7 cellular contexts compared by ENCODE assay signal in genomic region chr1:212665241-212666115, GRCh38. TPM values are rescaled to one million over a fixed set of nuclear protein-coding genes. Genes with fewer than 3 reads are reported as not detected.
A peak's percentile ranks its signal among the peaks of the same experiment; 100 is the strongest.
DNase-seq lines count a peak whose midpoint lies in the region; ATAC-seq, FAIRE-seq and TF ChIP-seq lines count a peak whose summit lies in the region.

No MANE protein-coding gene starts in this region.

- peak overlapping the region; percentile 82 for H2AFZ ChIP-seq in keratinocyte (ENCODE audit: control insufficient read depth, low read length)

- H4K20me1 ChIP-seq in keratinocyte (ENCODE audit: control insufficient read depth, extremely low read depth, insufficient read depth, low read length): no peaks in the 10 kb centered on the region

- dilution Hi-C loops in keratinocyte (cut with MboI; ENCODE audit: extremely low pct_ligation_motif_present, low sequenced_read_pairs): no loop called here

- no peaks in the 10 kb centered on the region for H3K36me3 ChIP-seq in bronchial epithelial cell (ENCODE audit: control insufficient read depth, insufficient read depth, low read length)
- H3K36me3 ChIP-seq in keratinocyte (ENCODE audit: control insufficient read depth in 2 of 2, extremely low read depth in 1 of 2, insufficient read depth in 2 of 2, low read length in 2 of 2): no peaks in the 10 kb centered on the region

- H3K9ac ChIP-seq in keratinocyte (ENCODE audit: control insufficient read depth, extremely low read depth, insufficient read depth, low read length): peak overlapping the region; percentile 52

- H3K9me3 ChIP-seq in keratinocyte (ENCODE audit: control insufficient read depth, low read depth, low read length): no peaks in the 10 kb centered on the region

- H3K79me2 ChIP-seq in keratinocyte (ENCODE audit: control insufficient read depth, insufficient read depth, low read length): no peaks in the 10 kb centered on the region

- H3K27me3 ChIP-seq in bronchial epithelial cell (ENCODE audit: control insufficient read depth, insufficient read depth, low read length) (no peaks in the 10 kb centered on the region), keratinocyte (ENCODE audit: control insufficient read depth, extremely low read depth, insufficient read depth, low read length) (no peaks in the 10 kb centered on the region)

- no peak overlapping the region for H3K27ac ChIP-seq in keratinocyte (ENCODE audit: control insufficient read depth, insufficient read depth, low read length)

- ATAC-seq in GM18502 (IDR thresholded peaks at IDR 0.05; ENCODE audit: poor library complexity, unreplicated experiment) (peak; percentile 92), HG02938 (IDR thresholded peaks at IDR 0.05; ENCODE audit: unreplicated experiment) (peak; percentile 83)

- TF ChIP-seq CTCF in WI38 (IDR thresholded peaks at IDR 0.05; ENCODE audit: low read depth, low read length) (peak; percentile 86), bronchial epithelial cell (IDR thresholded peaks at IDR 0.05; ENCODE audit: insufficient read depth, low read length, severe bottlenecking) (peak; percentile 99), keratinocyte (optimal IDR thresholded peaks at IDR 0.05 in 1 of 3, IDR thresholded peaks at IDR 0.05 in 1 of 3, conservative IDR thresholded peaks at IDR 0.05 in 1 of 3; ENCODE audit: extremely low read depth in 1 of 3, insufficient read depth in 2 of 3, low read length in 3 of 3) (peak; percentile 68 to 99 (median 96))

- H3K9me1 ChIP-seq in keratinocyte (ENCODE audit: control insufficient read depth, extremely low read depth, insufficient read depth, low read length): no peaks in the 10 kb centered on the region

- peak overlapping the region; percentile 58 for H3K4me2 ChIP-seq in keratinocyte (ENCODE audit: control insufficient read depth, extremely low read depth, insufficient read depth, low read depth, low read length)

- DNase-seq in NCI-H2107 treated with DMSO at 0.1 percent for 48 hours (lab: John Stamatoyannopoulos, UW; ENCODE audit: unreplicated experiment) (peak; percentile 74), bronchial epithelial cell (ENCODE audit: low read depth) (peak; percentile 55), keratinocyte (ENCODE audit: low read depth, low spot score) (peak; percentile 7)
- peak; percentile 83 for DNase-seq in stimulated activated CD4-positive, alpha-beta T cell treated with anti-CD3 and anti-CD28 coated beads, Interleukin-12 subunit alpha, Interleukin-12 subunit beta, amount 100 ng/mL, for 4 hours

- FAIRE-seq in bronchial epithelial cell (lab: Jason Lieb, UNC): no peak
- FAIRE-seq in keratinocyte (lab: Jason Lieb, UNC): no peak

- no peaks in the 10 kb centered on the region for H3K4me1 ChIP-seq in keratinocyte (ENCODE audit: control insufficient read depth, extremely low read depth, insufficient read depth, low read length)

- H3K4me3 ChIP-seq in WI38 (ENCODE audit: low read depth, low read length) (peak overlapping the region; percentile 71), bronchial epithelial cell (ENCODE audit: low read depth, low read length) (peak overlapping the region; percentile 51), keratinocyte (ENCODE audit: control insufficient read depth in 2 of 3, extremely low read depth in 1 of 3, insufficient read depth in 2 of 3, low read depth in 1 of 3, low read length in 3 of 3) (peak overlapping the region; percentile 42 to 45 (median 45))

RNA-seq across cellular contexts. Expression of gene BATF3, which starts 34.2 kb away (rescaled TPM):
- total RNA-seq in bronchial epithelial cell: 0.26 TPM in 1 of 2 replicates, not detected in the other
- polyA plus RNA-seq in keratinocyte: not detected in 3 replicates
- polyA plus RNA-seq in keratinocyte (2011; ENCODE audit: low read depth): not detected
- 0.10 TPM in 1 of 2 replicates, not detected in the other for polyA plus RNA-seq in keratinocyte (2011; cell fraction: cytosol; rRNA removed)
- polyA plus RNA-seq in keratinocyte (2011; cell fraction: nucleus; rRNA removed): not detected in 2 replicates
- 0.23 TPM in 1 of 2 replicates, not detected in the other for polyA plus RNA-seq in keratinocyte (2012; ENCODE audit: low replicate concordance)
- polyA minus RNA-seq in keratinocyte: 0.73 TPM in 1 of 3 replicates, not detected in the others
- not detected for polyA minus RNA-seq in keratinocyte (2011; cell fraction: cytosol; rRNA and poly(A)+ RNA removed)
- polyA minus RNA-seq in keratinocyte (2011; cell fraction: nucleus; rRNA and poly(A)+ RNA removed): not detected in 2 replicates

RNA-seq across cellular contexts. Expression of gene ATF3, which starts 56.9 kb away (rescaled TPM):
- total RNA-seq in bronchial epithelial cell: 19.2 and 31.7 TPM in 2 replicates
- 1.6 to 65.7 TPM (median 45.1 TPM) in 3 replicates for polyA plus RNA-seq in keratinocyte
- polyA plus RNA-seq in keratinocyte (2011; ENCODE audit: low read depth): 308 TPM
- polyA plus RNA-seq in keratinocyte (2011; cell fraction: cytosol; rRNA removed): 24.5 and 29.1 TPM in 2 replicates
- polyA plus RNA-seq in keratinocyte (2011; cell fraction: nucleus; rRNA removed): 320 and 404 TPM in 2 replicates
- polyA plus RNA-seq in keratinocyte (2012; ENCODE audit: low replicate concordance): 1.8 and 213 TPM in 2 replicates
- polyA minus RNA-seq in keratinocyte: 66.5 to 94.4 TPM in 2 of 3 replicates, not detected in the other
- polyA minus RNA-seq in keratinocyte (2011; cell fraction: cytosol; rRNA and poly(A)+ RNA removed): 14.2 TPM
- polyA minus RNA-seq in keratinocyte (2011; cell fraction: nucleus; rRNA and poly(A)+ RNA removed): 168 and 267 TPM in 2 replicates

Comparison
In these comparisons a context has a peak if more than half of its experiments do, and no peak if none do; other contexts are left out.
1. DNase-seq: peak in every context shown above with its lines; median percentile 83 in stimulated activated CD4-positive, alpha-beta T cell treated with anti-CD3 and anti-CD28 coated beads, Interleukin-12 subunit alpha, Interleukin-12 subunit beta, amount 100 ng/mL, for 4 hours; 74 in NCI-H2107 treated with DMSO at 0.1 percent for 48 hours; 55 in bronchial epithelial cell; 7 in keratinocyte.